8 cellular contexts compared by ENCODE assay signal in the genomic region with DNA sequence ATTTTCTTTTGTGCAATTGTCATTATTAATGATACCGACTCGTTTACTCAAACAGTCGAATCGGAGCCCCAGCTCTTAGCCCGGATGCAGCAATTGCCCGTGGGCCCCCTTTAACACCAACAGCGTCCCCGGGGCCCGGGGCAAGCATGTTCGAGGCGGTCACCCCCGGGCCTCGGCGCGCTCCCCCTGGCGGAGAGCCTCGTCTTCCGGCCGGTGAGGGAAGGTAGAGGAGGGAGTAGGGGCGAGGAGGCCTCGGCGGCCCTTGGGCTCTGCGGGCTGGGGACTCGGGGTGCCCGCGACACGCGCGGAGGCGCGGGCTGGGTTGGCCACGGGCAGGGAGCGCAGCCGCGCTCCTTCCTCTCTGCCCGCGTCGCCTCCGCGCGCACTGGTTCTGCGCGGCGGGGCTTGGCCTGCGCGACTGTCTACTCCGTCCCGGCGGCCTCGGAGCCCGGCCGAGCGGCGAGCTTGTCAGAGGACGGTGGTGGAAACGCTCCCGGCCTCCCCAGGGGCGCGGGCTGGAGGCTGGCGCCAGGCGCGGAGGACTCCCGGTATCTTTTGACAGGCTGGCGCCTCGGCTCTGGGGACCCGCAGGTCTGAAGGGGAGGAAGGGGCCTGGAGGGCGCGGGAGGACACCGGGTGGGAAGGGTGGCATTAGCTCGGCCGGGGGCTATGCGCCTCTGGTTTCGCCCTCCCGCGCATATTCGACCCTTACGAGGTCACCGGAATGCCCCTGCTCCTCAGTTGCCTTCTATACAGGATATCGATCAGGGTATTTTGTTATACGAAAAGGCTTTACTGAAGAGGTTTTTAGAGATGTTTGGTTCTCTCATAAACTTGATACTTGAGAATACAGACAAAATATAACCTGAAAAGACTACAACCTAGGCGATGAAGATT. TPM values are rescaled to one million over a fixed set of nuclear protein-coding genes. Genes with fewer than 3 reads are reported as not detected.
DNase-seq lines count a peak whose midpoint lies in the region; ATAC-seq and TF ChIP-seq lines count a peak whose summit lies in the region.

No MANE protein-coding gene starts in this region.

- H3K27ac Mint-ChIP-seq in activated T-cell treated with anti-CD3 and anti-CD28 coated beads, Interleukin-2, amount 50 U/mL, for 72 hours: peak overlapping the region; percentile 63
- peak overlapping the region; percentile 9 to 84 (median 73) for H3K27ac Mint-ChIP-seq in naive thymus-derived CD8-positive, alpha-beta T cell

- peak; percentile 26 for TF ChIP-seq CTCF in HL-60 (IDR thresholded peaks at IDR 0.05; ENCODE audit: insufficient read depth, low read length)

- POLR2A ChIA-PET in naive thymus-derived CD8-positive, alpha-beta T cell (lab: Charles Lee): interaction anchor here (0.6 to 3.6 kb wide), 8 partner anchors 26 to 219 kb away, joined by 3 to 32 read pairs (median 9); a partner anchor contains a TSS

- ATAC-seq in GM19467 (IDR thresholded peaks at IDR 0.05; ENCODE audit: unreplicated experiment): peak; percentile 79
- peak; percentile 85 to 86 for ATAC-seq in activated T-cell treated with anti-CD3 and anti-CD28 coated beads, Interleukin-2, amount 50 U/mL, for 72 hours (replicated peaks in 1 of 2)
- ATAC-seq in naive thymus-derived CD8-positive, alpha-beta T cell: peak; percentile 83 to 84

- H3K4me1 Mint-ChIP-seq in activated T-cell treated with anti-CD3 and anti-CD28 coated beads, Interleukin-2, amount 50 U/mL, for 72 hours (ENCODE audit: low read depth): peaks cover 23% of the 10 kb centered on the region
- H3K4me1 Mint-ChIP-seq in naive thymus-derived CD8-positive, alpha-beta T cell: peaks cover 11 to 34% (median 28%) of the 10 kb centered on the region in 4 donors

- no peaks in the 10 kb centered on the region for H3K9me3 Mint-ChIP-seq in activated T-cell treated with anti-CD3 and anti-CD28 coated beads, Interleukin-2, amount 50 U/mL, for 72 hours
- H3K9me3 Mint-ChIP-seq in naive thymus-derived CD8-positive, alpha-beta T cell: no peaks in the 10 kb centered on the region

- peak overlapping the region; percentile 61 for H3K27ac ChIP-seq in HL-60 (replicated peaks)

- in situ Hi-C loops in Caki2 (cut with HindIII; ENCODE audit: low pct_unique_long_range_greater_than_20kb, low sequenced_read_pairs): no loop called here

- peak overlapping the region; percentile 82 for H3K4me3 ChIP-seq in HL-60 (replicated peaks; ENCODE audit: insufficient read depth, low read length)

- peaks cover 10% of the 10 kb centered on the region for H3K27me3 Mint-ChIP-seq in activated T-cell treated with anti-CD3 and anti-CD28 coated beads, Interleukin-2, amount 50 U/mL, for 72 hours (ENCODE audit: low read depth)
- H3K27me3 Mint-ChIP-seq in naive thymus-derived CD8-positive, alpha-beta T cell: peaks cover 0 to 10% (median 4%) of the 10 kb centered on the region in 5 donors

- DNase-seq in Caki2 (ENCODE audit: low read depth) (peak; percentile 78), HL-60 (ENCODE audit: low read depth in 1 of 2, low spot score in 1 of 2) (peak in 1 of 2 experiments; percentile 90), fibroblast of gingiva (ENCODE audit: low read depth) (peak; percentile 79)
- DNase-seq in activated T-cell treated with anti-CD3 and anti-CD28 coated beads, Interleukin-2, amount 50 U/mL, for 72 hours: peak; percentile 91
- peak; percentile 70 to 89 (median 80) for DNase-seq in naive thymus-derived CD8-positive, alpha-beta T cell
- peak; percentile 36 to 75 (median 61) for DNase-seq in stimulated activated naive CD4-positive, alpha-beta T cell (lab: John Stamatoyannopoulos, UW)

- H3K4me3 Mint-ChIP-seq in activated T-cell treated with anti-CD3 and anti-CD28 coated beads, Interleukin-2, amount 50 U/mL, for 72 hours: peak overlapping the region; percentile 96 to 98
- H3K4me3 Mint-ChIP-seq in naive thymus-derived CD8-positive, alpha-beta T cell: peak overlapping the region; percentile 85 to 95 (median 90)

- H3K36me3 Mint-ChIP-seq in activated T-cell treated with anti-CD3 and anti-CD28 coated beads, Interleukin-2, amount 50 U/mL, for 72 hours (ENCODE audit: insufficient read depth in 2 of 2): peaks cover 0 to 3% of the 10 kb centered on the region in 2 donors
- H3K36me3 Mint-ChIP-seq in naive thymus-derived CD8-positive, alpha-beta T cell: no peaks in the 10 kb centered on the region

- no peaks in the 10 kb centered on the region for H3K27me3 ChIP-seq in HL-60 (ENCODE audit: insufficient read depth, poor library complexity, severe bottlenecking)

TF ChIP-seq in PFSK-1, 5 proteins besides CTCF, POLR2A, EP300 and RAD21:
- TF ChIP-seq POLR2AphosphoS5 (IDR thresholded peaks at IDR 0.05; ENCODE audit: low read depth, low read length): no peak; the same call in 1 of the 2 replicates
- TF ChIP-seq FOXP2 (optimal IDR thresholded peaks at IDR 0.05; ENCODE audit: borderline replicate concordance, extremely low read depth, extremely low read length, insufficient read depth): peak; percentile 42

RNA-seq across cellular contexts. Expression of a gene that starts 1.5 kb away (rescaled TPM):
- 10.9 and 40.5 TPM in 2 replicates for total RNA-seq in Caki2 (2014; rRNA removed; shearing (Covaris generic); ENCODE audit: low replicate concordance)
- polyA plus RNA-seq in PFSK-1 (2012; ENCODE audit: insufficient read length, low read depth): 5.9 TPM
- total RNA-seq in activated T-cell treated with anti-CD3 and anti-CD28 coated beads, Interleukin-2, amount 50 U/mL, for 72 hours: 10 to 100 TPM; 21.1 to 22.8 TPM
- total RNA-seq in naive thymus-derived CD8-positive, alpha-beta T cell: 10 to 100 TPM; 11.8 to 12.1 TPM
- 1 to 10 TPM; 4.5 to 8.7 (median 6.4) TPM for polyA plus RNA-seq in naive thymus-derived CD8-positive, alpha-beta T cell

RNA-seq across cellular contexts. Expression of a gene that starts 1.6 kb away (rescaled TPM):
- 10.6 and 12.1 TPM in 2 replicates for total RNA-seq in Caki2 (2014; rRNA removed; shearing (Covaris generic); ENCODE audit: low replicate concordance)
- polyA plus RNA-seq in PFSK-1 (2012; ENCODE audit: insufficient read length, low read depth): 6.0 TPM
- total RNA-seq in activated T-cell treated with anti-CD3 and anti-CD28 coated beads, Interleukin-2, amount 50 U/mL, for 72 hours: 1 to 10 TPM; 4.2 to 6.0 TPM
- total RNA-seq in naive thymus-derived CD8-positive, alpha-beta T cell: 1 to 10 TPM in 1 of 2 experiments, under 1 TPM in 1; 0.60 to 1.1 TPM
- under 1 TPM in 2 of 3 donors, not detected in 1; 0.56 to 0.81 TPM for polyA plus RNA-seq in naive thymus-derived CD8-positive, alpha-beta T cell

RNA-seq across cellular contexts. Expression of a gene that starts 26.8 kb away (rescaled TPM):
- total RNA-seq in Caki2 (2014; rRNA removed; shearing (Covaris generic); ENCODE audit: low replicate concordance): 29.5 and 34.7 TPM in 2 replicates
- 4.3 TPM for polyA plus RNA-seq in PFSK-1 (2012; ENCODE audit: insufficient read length, low read depth)
- 10 to 100 TPM; 25.1 to 34.0 TPM for total RNA-seq in activated T-cell treated with anti-CD3 and anti-CD28 coated beads, Interleukin-2, amount 50 U/mL, for 72 hours
- total RNA-seq in naive thymus-derived CD8-positive, alpha-beta T cell: 10 to 100 TPM; 11.1 to 12.2 TPM
- polyA plus RNA-seq in naive thymus-derived CD8-positive, alpha-beta T cell: 10 to 100 TPM; 23.8 to 25.0 (median 24.3) TPM

RNA-seq across cellular contexts. Expression of a gene that starts 45.4 kb away (rescaled TPM):
- 16.2 and 21.9 TPM in 2 replicates for total RNA-seq in Caki2 (2014; rRNA removed; shearing (Covaris generic); ENCODE audit: low replicate concordance)
- 4.7 TPM for polyA plus RNA-seq in PFSK-1 (2012; ENCODE audit: insufficient read length, low read depth)
- 10 to 100 TPM; 84.7 to 85.8 TPM for total RNA-seq in activated T-cell treated with anti-CD3 and anti-CD28 coated beads, Interleukin-2, amount 50 U/mL, for 72 hours
- 100 to 1,000 TPM; 147 to 148 TPM for total RNA-seq in naive thymus-derived CD8-positive, alpha-beta T cell
- 10 to 100 TPM; 42.2 to 56.9 (median 53.1) TPM for polyA plus RNA-seq in naive thymus-derived CD8-positive, alpha-beta T cell
